Comparison of ENCODE assay signal across 35 cellular contexts in the genomic region with DNA sequence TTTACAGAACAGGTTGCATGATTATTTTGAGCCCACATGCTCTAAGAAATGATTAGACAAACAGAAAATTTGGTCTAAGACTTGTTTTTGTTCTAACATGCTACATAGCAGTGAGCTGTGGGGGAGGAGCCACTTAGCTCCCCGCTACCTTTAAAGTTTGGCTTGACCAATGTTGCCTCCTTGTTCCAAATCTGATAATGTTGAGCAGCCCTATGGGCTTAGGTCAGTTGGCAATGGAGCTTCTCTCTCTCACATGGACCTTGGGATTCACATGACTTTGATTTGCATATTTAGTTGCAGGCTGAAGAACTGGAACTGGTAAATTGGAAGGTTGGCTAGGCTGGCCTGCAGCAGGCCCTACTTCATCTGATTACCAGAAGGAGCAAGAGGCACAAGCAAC.
DNase-seq lines count a peak whose midpoint lies in the region; ATAC-seq, FAIRE-seq and TF ChIP-seq lines count a peak whose summit lies in the region.
"Had no signal": no experiment of that assay in that cellular context is flagged by ENCODE, and none has a peak within 500 bp of the region (broad histone marks: within the 10 kb centered on the region; RNA-seq: fewer than 3 reads in every experiment).

No MANE protein-coding gene starts in this region.

- H2AFZ ChIP-seq in OCI-LY3 (ENCODE audit: low read depth, low read length) (peak overlapping the region; percentile 35; the same call in 1 of the 2 replicates), H1 (ENCODE audit: low read length) (0 out of 2 replicates have a peak overlapping the region, but pooled peaks have one; percentile 23)

- H2BK12ac ChIP-seq in H1 (ENCODE audit: low read depth, low read length), result no peak overlapping the region

- H3K4ac ChIP-seq in H1 (replicated peaks; ENCODE audit: insufficient read length, low read depth, low read length), result no peak overlapping the region

- no peaks in the 10 kb centered on the region for H4K20me1 ChIP-seq in OCI-LY3 (ENCODE audit: insufficient read depth, low read length)
- H4K20me1 ChIP-seq in H1 (replicated peaks in 1 of 2; ENCODE audit: control insufficient read depth in 1 of 2, insufficient read depth in 2 of 2, low read length in 2 of 2), result no peaks in the 10 kb centered on the region
- H4K20me1 ChIP-seq: BLaER1; BLaER1 treated with 17β-estradiol and CSF1 and Interleukin-3, amounts not matched to agents 10 nM and 100 nM had no signal

- WGBS in H1 (ENCODE audit: extremely low coverage in 1 of 2, insufficient coverage in 1 of 2, insufficient read length in 1 of 2, insufficient replicate concordance in 2 of 2, low coverage in 1 of 2, low lambda C conversion rate in 2 of 2, missing lambda C conversion rate in 1 of 2), 2 experiments, result 100% methylated on average over 1 of the region's 1 CpG; no CpG with 5 or more reads in 1 of the 2 experiments
- 91 to 95% (median 93%) methylated on average over 1 of the region's 1 CpG for WGBS in small intestine, 3 donors

- DNase-seq in H1 (ENCODE audit: low read depth in 1 of 2, low spot score in 2 of 2) (no peak), left lobe of liver (ENCODE audit: low spot score) (no peak), small intestine (peak; percentile 2), HCEC 1CT (no peak)
- DNase-seq: 8988T; ACHN; AML-193; BE2C; C1 segment of cervical spinal cord; Caco-2; Calu3; CD4-positive, alpha-beta memory T cell; CD4-positive, alpha-beta T cell; CD4-positive, CD25-positive, alpha-beta regulatory T cell; CD8-positive, alpha-beta memory T cell; CD8-positive, alpha-beta T cell; COR-L47; DMS 273 treated with DMSO at 0.1 percent for 48 hours; DMS153; DMS53; DMS79; DMS79 treated with DMSO at 0.1 percent for 48 hours; DND-41; EL had no signal

- no peak overlapping the region for H2BK120ac ChIP-seq in H1 (replicated peaks; ENCODE audit: low read depth, low read length)

- H3K4me2 ChIP-seq in OCI-LY3 (ENCODE audit: low read length), result peak overlapping the region; percentile 46
- H3K4me2 ChIP-seq in H1 (ENCODE audit: insufficient read depth in 1 of 2, low read depth in 2 of 2, low read length in 2 of 2), result no peak overlapping the region
- H3K4me2 ChIP-seq: A549; BLaER1; BLaER1 treated with 17β-estradiol and CSF1 and Interleukin-3, amounts not matched to agents 10 nM and 100 nM had no signal

- H4K91ac ChIP-seq in H1 (replicated peaks; ENCODE audit: insufficient read length, low read length), result no peak overlapping the region

- no peaks in the 10 kb centered on the region for H3K79me2 ChIP-seq in OCI-LY3 (ENCODE audit: low read length)
- no peaks in the 10 kb centered on the region for H3K79me2 ChIP-seq in H1 (ENCODE audit: control insufficient read depth in 1 of 2, insufficient read depth in 2 of 2, low read length in 2 of 2)

- no peak overlapping the region for H3K23ac ChIP-seq in H1 (ENCODE audit: insufficient read length)

- H2BK20ac ChIP-seq in H1 (ENCODE audit: low read length), result no peak overlapping the region

- TF ChIP-seq POLR2A in H1 (IDR thresholded peaks at IDR 0.05; ENCODE audit: control extremely low read depth in 1 of 2, low read depth in 2 of 2, low read length in 2 of 2), result no peak

- peak; percentile 52 for ATAC-seq in left lobe of liver
- ATAC-seq in HG03039 (IDR thresholded peaks at IDR 0.05; ENCODE audit: unreplicated experiment), result no peak
- no peak for ATAC-seq in GM21825 (IDR thresholded peaks at IDR 0.05; ENCODE audit: unreplicated experiment)
- ATAC-seq in GM18517 (IDR thresholded peaks at IDR 0.05; ENCODE audit: unreplicated experiment), result no peak
- ATAC-seq: A549; CD8-positive, alpha-beta T cell had no signal

- H3K4me1 ChIP-seq in OCI-LY3 (ENCODE audit: low read length) (peaks cover 27% of the 10 kb centered on the region), H1 (replicated peaks in 1 of 4; ENCODE audit: control insufficient read depth in 3 of 4, insufficient read depth in 4 of 4, low read length in 3 of 4) (peaks cover 0 to 10% (median 6%) of the 10 kb centered on the region in 4 experiments; a peak in 4 of 7 replicates), small intestine (ENCODE audit: control insufficient read depth in 2 of 2, insufficient read depth in 1 of 2, low read depth in 1 of 2, low read length in 1 of 2) (no peaks in the 10 kb centered on the region)
- H3K4me1 ChIP-seq: A549; BE2C; BLaER1; BLaER1 treated with 17β-estradiol and CSF1 and Interleukin-3, amounts not matched to agents 10 nM and 100 nM; Caco-2 had no signal

- TF ChIP-seq EP300 in H1 (IDR thresholded peaks at IDR 0.05; ENCODE audit: borderline replicate concordance in 1 of 2, low read depth in 2 of 2, low read length in 2 of 2), result no peak

- TF ChIP-seq CTCF in OCI-LY3 (IDR thresholded peaks at IDR 0.05; ENCODE audit: low read depth, low read length) (no peak), H1 (IDR thresholded peaks at IDR 0.05; ENCODE audit: control extremely low read depth in 1 of 3, insufficient read depth in 1 of 3, low read depth in 1 of 3, low read length in 3 of 3) (no peak)

- H3K9me3 ChIP-seq in OCI-LY3 (ENCODE audit: insufficient read depth, low read length), result no peaks in the 10 kb centered on the region
- H3K9me3 ChIP-seq in H1 (ENCODE audit: insufficient read depth in 2 of 2, low read depth in 1 of 2, low read length in 1 of 2), result no peaks in the 10 kb centered on the region
- H3K9me3 ChIP-seq in small intestine (ENCODE audit: control insufficient read depth, low read depth), result no peaks in the 10 kb centered on the region
- H3K9me3 ChIP-seq: A549; BE2C; BLaER1; BLaER1 treated with 17β-estradiol and CSF1 and Interleukin-3, amounts not matched to agents 10 nM and 100 nM; Caco-2 had no signal

- H3K9ac ChIP-seq in OCI-LY3 (ENCODE audit: low read length) (no peak overlapping the region), H1 (replicated peaks in 1 of 4; ENCODE audit: extremely low read depth in 1 of 4, low read depth in 3 of 4, low read length in 3 of 4) (no peak overlapping the region)
- H3K9ac ChIP-seq: BLaER1; BLaER1 treated with 17β-estradiol and CSF1 and Interleukin-3, amounts not matched to agents 10 nM and 100 nM had no signal

- no peak overlapping the region for H4K5ac ChIP-seq in H1 (ENCODE audit: insufficient read length, low read depth, low read length)

- H3K27ac ChIP-seq in OCI-LY3 (ENCODE audit: low read length) (peak overlapping the region; percentile 1; the same call in 1 of the 2 replicates), H1 (ENCODE audit: low read depth, low read length) (no peak overlapping the region), small intestine (ENCODE audit: low read depth in 1 of 2, low read length in 1 of 2) (no peak overlapping the region)
- H3K27ac ChIP-seq: 22Rv1; A549; BLaER1; BLaER1 treated with 17β-estradiol and CSF1 and Interleukin-3, amounts not matched to agents 10 nM and 100 nM; C4-2B had no signal

- no peak for TF ChIP-seq RAD21 in H1 (IDR thresholded peaks at IDR 0.05 in 1 of 2, conservative IDR thresholded peaks at IDR 0.05 in 1 of 2; ENCODE audit: low read depth in 2 of 2, low read length in 2 of 2)

- CTCF ChIA-PET in H1 (lab: Charles Lee; ENCODE audit: partially characterized antibody), result interaction anchor here (0.7 to 3.4 kb wide), 4 partner anchors 14 to 726 kb away, joined by 3 to 19 read pairs (median 4); no protein-coding TSS in a partner anchor

- no peak for FAIRE-seq in H1 (lab: Jason Lieb, UNC)
- FAIRE-seq in small intestine (lab: Jason Lieb, UNC), result no peak
- FAIRE-seq: A204.1, A549, D721Med had no signal

- no peaks in the 10 kb centered on the region for H3K27me3 ChIP-seq in OCI-LY3 (ENCODE audit: low read depth, low read length)
- no peaks in the 10 kb centered on the region for H3K27me3 ChIP-seq in H1 (replicated peaks in 1 of 4; ENCODE audit: control insufficient read depth in 3 of 4, extremely low read depth in 1 of 4, insufficient read depth in 3 of 4, low read length in 3 of 4)
- no peaks in the 10 kb centered on the region for H3K27me3 ChIP-seq in small intestine (ENCODE audit: control insufficient read depth in 2 of 2, insufficient read depth in 2 of 2, low read length in 2 of 2)
- H3K27me3 ChIP-seq: BE2C; BLaER1; BLaER1 treated with 17β-estradiol and CSF1 and Interleukin-3, amounts not matched to agents 10 nM and 100 nM had no signal

- H3K36me3 ChIP-seq in OCI-LY3 (replicated peaks; ENCODE audit: low read depth, low read length) (no peaks in the 10 kb centered on the region), H1 (ENCODE audit: control insufficient read depth in 2 of 4, insufficient read depth in 4 of 4, low read length in 3 of 4) (no peaks in the 10 kb centered on the region), small intestine (ENCODE audit: control insufficient read depth in 2 of 2, insufficient read depth in 2 of 2, low read length in 2 of 2) (no peaks in the 10 kb centered on the region)
- H3K36me3 ChIP-seq: BE2C; BLaER1; BLaER1 treated with 17β-estradiol and CSF1 and Interleukin-3, amounts not matched to agents 10 nM and 100 nM had no signal

- H3K23me2 ChIP-seq in H1 (ENCODE audit: low read depth, low read length), result no peaks in the 10 kb centered on the region

- no peak overlapping the region for H4K8ac ChIP-seq in H1 (ENCODE audit: extremely low read depth, insufficient read depth, low read length)

- H2BK15ac ChIP-seq in H1 (ENCODE audit: low read length), result no peak overlapping the region

- H3K4me3 ChIP-seq in OCI-LY3 (ENCODE audit: low read length), result no peak overlapping the region
- no peak overlapping the region for H3K4me3 ChIP-seq in H1 (ENCODE audit: extremely low read depth in 1 of 4, insufficient read depth in 2 of 4, low read depth in 3 of 4, low read length in 4 of 4)
- H3K4me3 ChIP-seq in small intestine (ENCODE audit: low read depth in 1 of 2, low read length in 2 of 2), result no peak overlapping the region
- H3K4me3 ChIP-seq: A549; BLaER1; BLaER1 treated with 17β-estradiol and CSF1 and Interleukin-3, amounts not matched to agents 10 nM and 100 nM had no signal

- no peak overlapping the region for H2BK5ac ChIP-seq in H1 (ENCODE audit: low read depth, low read length)

- no peak overlapping the region for H3K56ac ChIP-seq in H1 (replicated peaks; ENCODE audit: insufficient read length, low read depth, low read length)

- no peak overlapping the region for H3K14ac ChIP-seq in H1 (ENCODE audit: insufficient read length)

- H3K18ac ChIP-seq in H1 (ENCODE audit: extremely low read depth, low read length), result no peak overlapping the region

- no peaks in the 10 kb centered on the region for H3K79me1 ChIP-seq in H1 (ENCODE audit: low read depth, low read length)

- H2AK5ac ChIP-seq in H1 (ENCODE audit: low read depth, low read length), result no peak overlapping the region

- POLR2A ChIA-PET in H1 (lab: Charles Lee; ENCODE audit: partially characterized antibody), result no interaction called here
